8 cellular contexts compared by ENCODE assay signal in genomic region chr5:126600631-126601511, GRCh38. TPM values are rescaled to one million over a fixed set of nuclear protein-coding genes. Genes with fewer than 3 reads are reported as not detected.
A peak's percentile ranks its signal among the peaks of the same experiment; 100 is the strongest.
DNase-seq lines count a peak whose midpoint lies in the region; ATAC-seq and TF ChIP-seq lines count a peak whose summit lies in the region.

Gene PHAX (plus strand): TSS chr5:126600947. CDS start chr5:126600963, 16 bp downstream.

- no peak for TF ChIP-seq EP300 in transverse colon (IDR thresholded peaks at IDR 0.05; ENCODE audit: low read depth)

- peaks cover 31% of the 10 kb centered on the region for H3K4me1 Mint-ChIP-seq in activated naive CD8-positive, alpha-beta T cell (ENCODE audit: low read depth)

- peak within 1 kb of the TSS; percentile 85 for H3K4me2 ChIP-seq in trophoblast cell (ENCODE audit: low read length)

- H3K4me1 ChIP-seq in trophoblast cell (ENCODE audit: control insufficient read depth in 1 of 2, insufficient read depth in 2 of 2, low read length in 2 of 2) (peaks cover 0 to 8% of the 10 kb centered on the region in 2 experiments), transverse colon (peaks cover 15 to 51% (median 24%) of the 10 kb centered on the region in 4 donors)

- peak within 1 kb of the TSS; percentile 74 for H3K18ac ChIP-seq in trophoblast cell (ENCODE audit: low read length)

- peak; percentile 98 for ATAC-seq in Right ventricle myocardium inferior

- TF ChIP-seq CTCF in LNCAP (IDR thresholded peaks at IDR 0.05) (peak; percentile 85), transverse colon (IDR thresholded peaks at IDR 0.05) (peak; percentile 55 to 73 (median 60))

- peak within 1 kb of the TSS; percentile 89 for H3K4ac ChIP-seq in trophoblast cell (ENCODE audit: low read depth, low read length)

- in situ Hi-C loops in transverse colon (cut with MboI; ENCODE audit: low pct_ligation_motif_present in 1 of 4, low pct_unique_long_range_greater_than_20kb in 1 of 4, low sequenced_read_pairs in 3 of 4): no loop called here

- H3K9me3 ChIP-seq in trophoblast cell (ENCODE audit: insufficient read depth, low read depth, low read length) (no peaks in the 10 kb centered on the region), transverse colon (no peaks in the 10 kb centered on the region)

- peak within 1 kb of the TSS; percentile 91 for H4K12ac ChIP-seq in trophoblast cell (ENCODE audit: low read depth, low read length)

- H3K14ac ChIP-seq in trophoblast cell (ENCODE audit: low read length): peak within 1 kb of the TSS; percentile 88

- H3K4me3 ChIP-seq in trophoblast cell (ENCODE audit: low read depth, low read length) (peak within 1 kb of the TSS; percentile 100), transverse colon (peak within 1 kb of the TSS; percentile 90 to 100 (median 98))

- H2AFZ ChIP-seq in trophoblast cell (ENCODE audit: insufficient read depth, low read length, poor library complexity): peak within 1 kb of the TSS; percentile 85

- peaks cover 2% of the 10 kb centered on the region for H3K36me3 Mint-ChIP-seq in activated naive CD8-positive, alpha-beta T cell

- H3K4me3 Mint-ChIP-seq in activated naive CD8-positive, alpha-beta T cell: peak within 1 kb of the TSS; percentile 96

- intact Hi-C loops in Right ventricle myocardium inferior (cut with DNase I): no loop called here
- intact Hi-C loops in transverse colon (cut with DNase I; ENCODE audit: low total_unique reads): no loop called here

- H3K27me3 ChIP-seq in trophoblast cell (ENCODE audit: insufficient read depth, low read length) (no peaks in the 10 kb centered on the region), transverse colon (no peaks in the 10 kb centered on the region)

- H3K9me3 Mint-ChIP-seq in activated naive CD8-positive, alpha-beta T cell (ENCODE audit: low read depth): no peaks in the 10 kb centered on the region

- peak within 1 kb of the TSS; percentile 49 for H2AK5ac ChIP-seq in trophoblast cell (ENCODE audit: low read length)

- peaks cover 16% of the 10 kb centered on the region for H3K79me2 ChIP-seq in trophoblast cell (ENCODE audit: control insufficient read depth, insufficient read depth, low read length, poor library complexity)

- H3K27me3 Mint-ChIP-seq in activated naive CD8-positive, alpha-beta T cell: no peaks in the 10 kb centered on the region

- peak within 1 kb of the TSS; percentile 96 for H3K27ac Mint-ChIP-seq in activated naive CD8-positive, alpha-beta T cell

- H4K91ac ChIP-seq in trophoblast cell (ENCODE audit: low read depth, low read length): peak within 1 kb of the TSS; percentile 87

- H2BK5ac ChIP-seq in trophoblast cell (ENCODE audit: low read depth, low read length, poor library complexity): peak within 1 kb of the TSS; percentile 55

- peak; percentile 46 for TF ChIP-seq POLR2A in transverse colon (IDR thresholded peaks at IDR 0.05)

- H3K9ac ChIP-seq in trophoblast cell (ENCODE audit: low read length): peak within 1 kb of the TSS; percentile 100

- DNase-seq in GM03348 (ENCODE audit: low spot score): peak; percentile 95
- DNase-seq in GOT3 (lab: John Stamatoyannopoulos, UW): peak; percentile 64
- DNase-seq in SKM-1 (lab: John Stamatoyannopoulos, UW; ENCODE audit: unreplicated experiment): peak; percentile 61
- peak; percentile 89 for DNase-seq in Right ventricle myocardium inferior (ENCODE audit: missing footprints)
- DNase-seq in trophoblast cell: peak; percentile 79 to 85
- DNase-seq in transverse colon: peak; percentile 86

- H3K23ac ChIP-seq in trophoblast cell (ENCODE audit: low read length): no peak within 1 kb of the TSS

- peaks cover 3% of the 10 kb centered on the region for H3K79me1 ChIP-seq in trophoblast cell (ENCODE audit: low read length)

- peak within 1 kb of the TSS; percentile 97 for H4K8ac ChIP-seq in trophoblast cell (ENCODE audit: low read depth, low read length)

- H3K36me3 ChIP-seq in trophoblast cell (ENCODE audit: control insufficient read depth in 1 of 2, insufficient read depth in 2 of 2, low read length in 2 of 2): peaks cover 13 to 20% of the 10 kb centered on the region in 2 experiments
- peaks cover 0 to 18% (median 8%) of the 10 kb centered on the region in 4 donors for H3K36me3 ChIP-seq in transverse colon

- WGBS in trophoblast cell (ENCODE audit: extremely low coverage, insufficient coverage, insufficient read length): no CpG with 5 or more reads among the region's 79 CpGs
- 2 to 19% methylated on average over 6 to 78 of the region's 79 CpGs for WGBS in transverse colon (ENCODE audit: low coverage in 1 of 2), 2 donors

- peak within 1 kb of the TSS; percentile 54 for H2BK120ac ChIP-seq in trophoblast cell (ENCODE audit: insufficient read depth, low read length, poor library complexity)

- H3K27ac ChIP-seq in trophoblast cell (ENCODE audit: low read depth, low read length) (peak within 1 kb of the TSS; percentile 40), transverse colon (peak within 1 kb of the TSS; percentile 91 to 98 (median 94))

- no peak within 1 kb of the TSS for H2BK12ac ChIP-seq in trophoblast cell (ENCODE audit: low read length)

RNA-seq across cellular contexts. Expression of gene PHAX, which starts in this region (rescaled TPM):
- total RNA-seq in Right ventricle myocardium inferior (27.6 TPM), transverse colon (10 to 100 TPM in 3 of 4 donors, 1 to 10 TPM in 1; 6.7 to 55.3 (median 49.2) TPM)
- polyA plus RNA-seq in trophoblast cell (2013): 33.4 and 34.2 TPM in 2 replicates

Comparison
In these comparisons a context has a peak if more than half of its experiments do, and no peak if none do; other contexts are left out.
1. Peak in every context shown above with its lines: DNase-seq, ATAC-seq, H3K4me3 ChIP-seq and H3K27ac ChIP-seq.